ENCODE assay signal across 9 cellular contexts in genomic region chr11:38791346-38791961, GRCh38.
A peak's percentile ranks its signal among the peaks of the same experiment; 100 is the strongest.
DNase-seq lines count a peak whose midpoint lies in the region; ATAC-seq and TF ChIP-seq lines count a peak whose summit lies in the region.
"Had no signal": no experiment of that assay in that cellular context is flagged by ENCODE, and none has a peak within 500 bp of the region (broad histone marks: within the 10 kb centered on the region; RNA-seq: fewer than 3 reads in every experiment).

No MANE protein-coding gene starts in this region.

- no peak overlapping the region for H3K27ac ChIP-seq in left lung

- TF ChIP-seq CTCF in left lung (IDR thresholded peaks at IDR 0.05): peak; percentile 50 to 76

- H3K9me3 ChIP-seq in left lung: no peaks in the 10 kb centered on the region

- ATAC-seq in GM18873 (IDR thresholded peaks at IDR 0.05; ENCODE audit: low FRiP score, unreplicated experiment) (peak; percentile 74), HG03460 (IDR thresholded peaks at IDR 0.05; ENCODE audit: unreplicated experiment) (peak; percentile 82), left lung (peak; percentile 78), HG03139 (IDR thresholded peaks at IDR 0.05; ENCODE audit: unreplicated experiment) (no peak)

- H3K4me1 ChIP-seq in left lung: no peaks in the 10 kb centered on the region

- intact Hi-C loops in left lung (cut with DNase I): no loop called here

- H3K27me3 ChIP-seq in left lung: no peaks in the 10 kb centered on the region

- in situ Hi-C loops in T47D (cut with HindIII; ENCODE audit: low pct_unique_long_range_greater_than_20kb, low sequenced_read_pairs): no loop called here

- H3K36me3 ChIP-seq in left lung: no peaks in the 10 kb centered on the region

- no peak overlapping the region for H3K4me3 ChIP-seq in left lung

- peak; percentile 54 for DNase-seq in COR-L47 (lab: John Stamatoyannopoulos, UW)
- peak; percentile 32 for DNase-seq in NCI-H774 (lab: John Stamatoyannopoulos, UW)
- peak; percentile 59 to 90 for DNase-seq in T47D (ENCODE audit: low read depth in 1 of 2, low spot score in 1 of 2)
- no peak for DNase-seq in left lung
- no peak for DNase-seq in activated T-cell treated with anti-CD3 and anti-CD28 coated beads, Interleukin-2, amount 50 U/mL, for 1 hour
- DNase-seq: activated B cell treated with CpG ODN at 0.5 μM for 24 hours had no signal

Comparison
In these comparisons a context has a peak if more than half of its experiments do, and no peak if none do; other contexts are left out.
1. DNase-seq: peak in COR-L47 (single experiment), NCI-H774 (single experiment) and T47D (2 of 2); none in left lung (0 of 2) and activated T-cell treated with anti-CD3 and anti-CD28 coated beads, Interleukin-2, amount 50 U/mL, for 1 hour (single experiment).